In the genomic region with DNA sequence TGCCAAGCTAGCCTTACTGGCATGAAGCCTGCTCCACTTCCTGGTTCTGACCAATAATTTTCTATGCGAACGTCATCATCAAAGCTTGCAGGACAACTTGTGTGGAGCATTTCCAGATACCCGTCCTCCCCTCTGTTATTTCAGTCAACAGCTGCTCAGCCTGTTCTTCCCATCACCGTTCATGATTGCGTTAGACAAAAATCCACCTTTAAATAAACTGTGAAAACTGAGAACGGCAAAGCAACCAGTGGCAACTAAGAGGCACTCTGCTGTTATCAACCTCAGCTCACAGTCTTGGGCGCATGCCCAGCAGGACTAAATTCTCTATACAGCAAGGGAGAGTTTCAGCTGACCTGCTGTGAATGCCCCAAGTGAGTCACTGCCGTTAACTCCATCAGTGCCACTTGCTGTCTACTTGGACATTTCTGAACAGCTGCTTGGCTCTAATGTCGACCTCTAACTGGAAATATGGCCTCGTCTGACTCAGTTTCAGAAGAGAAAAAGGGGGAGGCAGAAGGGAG, we compare ENCODE assay signal across 8 cellular contexts.
DNase-seq lines count a peak whose midpoint lies in the region; ATAC-seq and TF ChIP-seq lines count a peak whose summit lies in the region.

No MANE protein-coding gene starts in this region.

- H3K27me3 ChIP-seq in left lung, result no peaks in the 10 kb centered on the region
- H3K27me3 ChIP-seq in thymus (ENCODE audit: control insufficient read depth, insufficient read depth), result no peaks in the 10 kb centered on the region

- H3K9me3 ChIP-seq in left lung, result no peaks in the 10 kb centered on the region
- no peaks in the 10 kb centered on the region for H3K9me3 ChIP-seq in thymus (ENCODE audit: control insufficient read depth)

- H3K36me3 Mint-ChIP-seq in central memory CD8-positive, alpha-beta T cell (ENCODE audit: insufficient read depth), result no peaks in the 10 kb centered on the region

- H3K27me3 Mint-ChIP-seq in central memory CD8-positive, alpha-beta T cell, result no peaks in the 10 kb centered on the region

- H3K4me1 Mint-ChIP-seq in central memory CD8-positive, alpha-beta T cell, result no peaks in the 10 kb centered on the region

- H3K4me1 ChIP-seq in left lung (no peaks in the 10 kb centered on the region), thymus (ENCODE audit: control insufficient read depth, insufficient read depth, low read length) (no peaks in the 10 kb centered on the region)

- DNase-seq in GM04503 (ENCODE audit: low read depth), result peak; percentile 83
- peak; percentile 96 for DNase-seq in NCI-H460 (ENCODE audit: extremely low read depth, low read depth)
- DNase-seq in central memory CD8-positive, alpha-beta T cell (ENCODE audit: low spot score in 2 of 2), result no peak
- DNase-seq in left lung, result peak; percentile 76 to 86
- no peak for DNase-seq in D341Med (ENCODE audit: low spot score)
- DNase-seq in NCI-H446 treated with DMSO at 0.1 percent for 48 hours (lab: John Stamatoyannopoulos, UW), result no peak

- H3K27ac ChIP-seq in left lung (peak overlapping the region; percentile 61 to 71), thymus (ENCODE audit: low read depth) (peak overlapping the region; percentile 15)

- whole genome bisulfite sequencing in thymus, result 92% methylated on average over 10 of the region's 10 CpGs

- no peaks in the 10 kb centered on the region for H3K36me3 ChIP-seq in left lung
- H3K36me3 ChIP-seq in thymus (ENCODE audit: control insufficient read depth, insufficient read depth), result no peaks in the 10 kb centered on the region

- peak overlapping the region; percentile 21 for H3K4me3 Mint-ChIP-seq in central memory CD8-positive, alpha-beta T cell

- no peaks in the 10 kb centered on the region for H3K9me3 Mint-ChIP-seq in central memory CD8-positive, alpha-beta T cell

- intact Hi-C loops in left lung (cut with DNase I), result no loop called here

- H3K4me3 ChIP-seq in left lung (no peak overlapping the region), thymus (ENCODE audit: low read length) (no peak overlapping the region)

- TF ChIP-seq CTCF in left lung (IDR thresholded peaks at IDR 0.05), result no peak

- no peak for ATAC-seq in central memory CD8-positive, alpha-beta T cell (replicated peaks; ENCODE audit: extremely low read depth, poor library complexity, severe bottlenecking)
- ATAC-seq in left lung, result peak; percentile 95
- no peak for ATAC-seq in GM18870 (IDR thresholded peaks at IDR 0.05; ENCODE audit: unreplicated experiment)

- H3K27ac Mint-ChIP-seq in central memory CD8-positive, alpha-beta T cell (ENCODE audit: low read depth), result no peak overlapping the region

Comparison
In these comparisons a context has a peak if more than half of its experiments do, and no peak if none do; other contexts are left out.
1. DNase-seq: peak in GM04503 (single experiment), NCI-H460 (single experiment) and left lung (2 of 2); none in central memory CD8-positive, alpha-beta T cell (0 of 2), D341Med (single experiment) and NCI-H446 treated with DMSO at 0.1 percent for 48 hours (single experiment).